ENCODE assay signal across 22 cellular contexts in the genomic region with DNA sequence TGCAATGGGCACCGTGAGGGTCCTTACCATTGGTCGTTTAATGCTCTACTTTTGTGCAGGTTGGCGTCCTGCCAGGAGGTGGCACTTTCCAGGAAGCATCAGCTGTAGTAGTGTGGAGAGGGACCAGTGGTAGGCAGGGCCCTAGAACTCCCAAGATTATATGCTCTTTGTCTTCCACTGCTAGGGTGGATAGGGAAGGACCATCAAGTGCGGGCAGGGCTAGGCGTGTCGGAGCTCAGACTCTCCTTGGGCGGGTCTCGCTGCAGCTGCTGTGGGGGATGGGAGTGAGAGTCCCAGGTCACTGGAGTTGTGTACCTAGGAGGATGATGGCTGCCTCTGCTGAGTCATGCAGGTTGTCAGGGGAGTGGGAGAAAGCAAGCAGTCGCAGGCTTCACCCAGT.
A peak's percentile ranks its signal among the peaks of the same experiment; 100 is the strongest.
DNase-seq lines count a peak whose midpoint lies in the region; ATAC-seq, FAIRE-seq and TF ChIP-seq lines count a peak whose summit lies in the region.
"Had no signal": no experiment of that assay in that cellular context is flagged by ENCODE, and none has a peak within 500 bp of the region (broad histone marks: within the 10 kb centered on the region; RNA-seq: fewer than 3 reads in every experiment).

No MANE protein-coding gene starts in this region.

- no peak for TF ChIP-seq EP300 in HepG2 (IDR thresholded peaks at IDR 0.05; ENCODE audit: low read depth in 2 of 2, low read length in 2 of 2)
- TF ChIP-seq EP300 in HepG2 (CRISPR knock-in tag; IDR thresholded peaks at IDR 0.05; ENCODE audit: borderline replicate concordance): no peak

- no peak overlapping the region for H2AFZ ChIP-seq in HepG2 (ENCODE audit: low read length)

- no peaks in the 10 kb centered on the region for H3K36me3 Mint-ChIP-seq in CD8-positive, alpha-beta T cell
- peaks cover 23% of the 10 kb centered on the region for H3K36me3 Mint-ChIP-seq in activated CD8-positive, alpha-beta T cell treated with anti-CD3 and anti-CD28 coated beads, Interleukin-2, amount 10 ng/mL, durations not matched to agents 7 days and 5 days (ENCODE audit: low read depth)

- H3K4me3 ChIP-seq in CD8-positive, alpha-beta T cell (ENCODE audit: low read depth, low read length): no peak overlapping the region
- no peak overlapping the region for H3K4me3 ChIP-seq in HepG2 (replicated peaks in 1 of 3; ENCODE audit: insufficient read depth in 1 of 3, low read depth in 2 of 3, low read length in 3 of 3)
- H3K4me3 ChIP-seq: K562, upper lobe of right lung had no signal

- intact Hi-C loops in CD8-positive, alpha-beta T cell (cut with DNase I, micrococcal nuclease): loop anchor here in 1 of 2 experiments (10.0 kb wide), 1 partner anchor 198 kb away; a partner anchor contains a TSS
- intact Hi-C loops in HepG2 (cut with micrococcal nuclease; ENCODE audit: unreplicated experiment): no loop called here

- no peaks in the 10 kb centered on the region for H4K20me1 ChIP-seq in HepG2 (ENCODE audit: insufficient read depth, low read length)

- H3K9me3 Mint-ChIP-seq in CD8-positive, alpha-beta T cell: peaks cover 4% of the 10 kb centered on the region
- peaks cover 7% of the 10 kb centered on the region for H3K9me3 Mint-ChIP-seq in activated CD8-positive, alpha-beta T cell treated with anti-CD3 and anti-CD28 coated beads, Interleukin-2, amount 10 ng/mL, durations not matched to agents 7 days and 5 days (ENCODE audit: insufficient read depth)

- no peak for FAIRE-seq in HepG2 (lab: Jason Lieb, UNC)
- FAIRE-seq: A204.1, bronchial epithelial cell, endometrium, K562 had no signal

- CTCF ChIA-PET in CD8-positive, alpha-beta T cell (lab: Charles Lee): interaction anchor here (1.2 kb wide), 1 partner anchor 360 kb away, joined by 3 read pairs; no protein-coding TSS in a partner anchor
- CTCF ChIA-PET in activated CD8-positive, alpha-beta T cell treated with anti-CD3 and anti-CD28 coated beads, Interleukin-2, amount 10 ng/mL, durations not matched to agents 7 days and 5 days (lab: Charles Lee): interaction anchor here (1.4 kb wide), 1 partner anchor 197 kb away, joined by 3 read pairs; no protein-coding TSS in a partner anchor
- CTCF ChIA-PET in HepG2 (lab: Yijun Ruan, JAX; ENCODE audit: low intra/inter-chr PET ratio, low total read pairs): no interaction called here

- H3K27ac Mint-ChIP-seq in CD8-positive, alpha-beta T cell: peak overlapping the region; percentile 45
- peak overlapping the region; percentile 22 for H3K27ac Mint-ChIP-seq in activated CD8-positive, alpha-beta T cell treated with anti-CD3 and anti-CD28 coated beads, Interleukin-2, amount 10 ng/mL, durations not matched to agents 7 days and 5 days
- H3K27ac Mint-ChIP-seq: B cell had no signal

- no peak overlapping the region for H3K9ac ChIP-seq in HepG2 (ENCODE audit: insufficient read depth, low read depth, low read length)

- in situ Hi-C loops in HepG2 (cut with HindIII; ENCODE audit: extremely low pct_ligation_motif_present, low pct_unique_long_range_greater_than_20kb): no loop called here

- ATAC-seq in CD8-positive, alpha-beta T cell: no peak
- no peak for ATAC-seq in activated CD8-positive, alpha-beta T cell treated with anti-CD3 and anti-CD28 coated beads, Interleukin-2, amount 10 ng/mL, durations not matched to agents 7 days and 5 days
- ATAC-seq in HepG2: peak; percentile 43; the same call in 1 of the 3 replicates
- no peak for ATAC-seq in GM19324 (IDR thresholded peaks at IDR 0.05; ENCODE audit: low FRiP score, unreplicated experiment)
- ATAC-seq: K562, left lobe of liver, upper lobe of right lung had no signal

- H3K4me2 ChIP-seq in HepG2 (ENCODE audit: low read depth, low read length): peak overlapping the region; percentile 47

- 0% methylated on average over 3 of the region's 9 CpGs for WGBS in HepG2 (ENCODE audit: low lambda C conversion rate)

- TF ChIP-seq CTCF in CD8-positive, alpha-beta T cell (IDR thresholded peaks at IDR 0.05): no peak
- no peak; the same call in 1 of the 2 replicates for TF ChIP-seq CTCF in HepG2 (CRISPR knock-in tag; IDR thresholded peaks at IDR 0.05)

- H3K27ac ChIP-seq in CD8-positive, alpha-beta T cell (ENCODE audit: low read depth, low read length): no peak overlapping the region
- no peak overlapping the region for H3K27ac ChIP-seq in HepG2 (ENCODE audit: extremely low read length, insufficient read depth, low read length)
- H3K27ac ChIP-seq: upper lobe of right lung had no signal

- TF ChIP-seq POLR2A in HepG2 (IDR thresholded peaks at IDR 0.05; ENCODE audit: insufficient read depth in 1 of 2, low read depth in 2 of 2, low read length in 2 of 2): no peak

- no peaks in the 10 kb centered on the region for H3K27me3 ChIP-seq in CD8-positive, alpha-beta T cell (ENCODE audit: insufficient read depth, low read length)
- no peaks in the 10 kb centered on the region for H3K27me3 ChIP-seq in HepG2 (ENCODE audit: control insufficient read depth in 1 of 2, insufficient read depth in 2 of 2, low read length in 2 of 2)
- H3K27me3 ChIP-seq: upper lobe of right lung had no signal

- peaks cover 45% of the 10 kb centered on the region for H3K4me1 ChIP-seq in CD8-positive, alpha-beta T cell (ENCODE audit: insufficient read depth, low read length)
- no peaks in the 10 kb centered on the region for H3K4me1 ChIP-seq in HepG2 (ENCODE audit: insufficient read depth, low read length)
- H3K4me1 ChIP-seq: upper lobe of right lung had no signal

- no TSS peak for BruUV-seq in HepG2 (replicated peaks; lab: Mats Ljungman, UMichigan)

- no peak for TF ChIP-seq RAD21 in HepG2 (CRISPR knock-in tag; IDR thresholded peaks at IDR 0.05)

- H3K9me3 ChIP-seq in CD8-positive, alpha-beta T cell (ENCODE audit: low read length): no peaks in the 10 kb centered on the region
- no peaks in the 10 kb centered on the region for H3K9me3 ChIP-seq in HepG2 (ENCODE audit: low read length)
- H3K9me3 ChIP-seq: upper lobe of right lung had no signal

- POLR2A ChIA-PET in CD8-positive, alpha-beta T cell (lab: Charles Lee): interaction anchor here (1.1 kb wide), 1 partner anchor 197 kb away, joined by 3 read pairs; no protein-coding TSS in a partner anchor
- POLR2A ChIA-PET in activated CD8-positive, alpha-beta T cell treated with anti-CD3 and anti-CD28 coated beads, Interleukin-2, amount 10 ng/mL, durations not matched to agents 7 days and 5 days (lab: Charles Lee): no interaction called here
- POLR2A ChIA-PET in HepG2 (lab: Yijun Ruan, JAX): no interaction called here

- no peaks in the 10 kb centered on the region for H3K36me3 ChIP-seq in CD8-positive, alpha-beta T cell (ENCODE audit: insufficient read depth, low read length)
- H3K36me3 ChIP-seq in HepG2 (replicated peaks in 1 of 2; ENCODE audit: control insufficient read depth in 1 of 2, insufficient read depth in 2 of 2, low read length in 2 of 2): no peaks in the 10 kb centered on the region
- H3K36me3 ChIP-seq: upper lobe of right lung had no signal

- H3K4me3 Mint-ChIP-seq in CD8-positive, alpha-beta T cell: no peak overlapping the region
- no peak overlapping the region for H3K4me3 Mint-ChIP-seq in activated CD8-positive, alpha-beta T cell treated with anti-CD3 and anti-CD28 coated beads, Interleukin-2, amount 10 ng/mL, durations not matched to agents 7 days and 5 days
- H3K4me3 Mint-ChIP-seq: B cell, neural crest cell had no signal

- DNase-seq in NCI-H748 (lab: John Stamatoyannopoulos, UW; ENCODE audit: unreplicated experiment) (peak; percentile 9), NCI-H748 treated with DMSO at 0.1 percent for 48 hours (lab: John Stamatoyannopoulos, UW) (no peak), HepG2 (ENCODE audit: low spot score) (no peak), NCI-H69 (lab: John Stamatoyannopoulos, UW) (no peak), activated gamma-delta T cell treated with Interleukin-2 at 50 U/mL for 16 hours (no peak)
- no peak for DNase-seq in CD8-positive, alpha-beta T cell
- no peak for DNase-seq in activated CD8-positive, alpha-beta T cell treated with anti-CD3 and anti-CD28 coated beads, Interleukin-2, amount 10 ng/mL, durations not matched to agents 7 days and 5 days
- DNase-seq: activated CD4-positive, CD25-positive, alpha-beta regulatory T cell treated with anti-CD3 and anti-CD28 coated beads, Interleukin-2, amount 50 U/mL, for 72 hours; EL; H7; MM.1S; NCI-H1436 treated with DMSO at 0.1 percent for 48 hours; NCI-H2171 treated with DMSO at 0.1 percent for 48 hours; upper lobe of right lung had no signal

- H3K27me3 Mint-ChIP-seq in CD8-positive, alpha-beta T cell (ENCODE audit: low read depth): no peaks in the 10 kb centered on the region
- no peaks in the 10 kb centered on the region for H3K27me3 Mint-ChIP-seq in activated CD8-positive, alpha-beta T cell treated with anti-CD3 and anti-CD28 coated beads, Interleukin-2, amount 10 ng/mL, durations not matched to agents 7 days and 5 days (ENCODE audit: low read depth)
- H3K27me3 Mint-ChIP-seq: B cell had no signal

- no peaks in the 10 kb centered on the region for H3K79me2 ChIP-seq in HepG2 (ENCODE audit: insufficient read depth, low read length)

- peaks cover 49% of the 10 kb centered on the region for H3K4me1 Mint-ChIP-seq in CD8-positive, alpha-beta T cell (ENCODE audit: low read depth)
- H3K4me1 Mint-ChIP-seq in activated CD8-positive, alpha-beta T cell treated with anti-CD3 and anti-CD28 coated beads, Interleukin-2, amount 10 ng/mL, durations not matched to agents 7 days and 5 days (ENCODE audit: low read depth): peaks cover 60% of the 10 kb centered on the region
- H3K4me1 Mint-ChIP-seq: B cell, neural crest cell had no signal

TF ChIP-seq in HepG2, 621 proteins besides CTCF, POLR2A, EP300 and RAD21 (continues in another document):
- TF ChIP-seq NR1H2 (CRISPR knock-in tag; IDR thresholded peaks at IDR 0.05; ENCODE audit: borderline replicate concordance, low read depth) (no peak), MED13 (CRISPR knock-in tag; IDR thresholded peaks at IDR 0.05) (no peak)
- TF ChIP-seq, protein P1, sequence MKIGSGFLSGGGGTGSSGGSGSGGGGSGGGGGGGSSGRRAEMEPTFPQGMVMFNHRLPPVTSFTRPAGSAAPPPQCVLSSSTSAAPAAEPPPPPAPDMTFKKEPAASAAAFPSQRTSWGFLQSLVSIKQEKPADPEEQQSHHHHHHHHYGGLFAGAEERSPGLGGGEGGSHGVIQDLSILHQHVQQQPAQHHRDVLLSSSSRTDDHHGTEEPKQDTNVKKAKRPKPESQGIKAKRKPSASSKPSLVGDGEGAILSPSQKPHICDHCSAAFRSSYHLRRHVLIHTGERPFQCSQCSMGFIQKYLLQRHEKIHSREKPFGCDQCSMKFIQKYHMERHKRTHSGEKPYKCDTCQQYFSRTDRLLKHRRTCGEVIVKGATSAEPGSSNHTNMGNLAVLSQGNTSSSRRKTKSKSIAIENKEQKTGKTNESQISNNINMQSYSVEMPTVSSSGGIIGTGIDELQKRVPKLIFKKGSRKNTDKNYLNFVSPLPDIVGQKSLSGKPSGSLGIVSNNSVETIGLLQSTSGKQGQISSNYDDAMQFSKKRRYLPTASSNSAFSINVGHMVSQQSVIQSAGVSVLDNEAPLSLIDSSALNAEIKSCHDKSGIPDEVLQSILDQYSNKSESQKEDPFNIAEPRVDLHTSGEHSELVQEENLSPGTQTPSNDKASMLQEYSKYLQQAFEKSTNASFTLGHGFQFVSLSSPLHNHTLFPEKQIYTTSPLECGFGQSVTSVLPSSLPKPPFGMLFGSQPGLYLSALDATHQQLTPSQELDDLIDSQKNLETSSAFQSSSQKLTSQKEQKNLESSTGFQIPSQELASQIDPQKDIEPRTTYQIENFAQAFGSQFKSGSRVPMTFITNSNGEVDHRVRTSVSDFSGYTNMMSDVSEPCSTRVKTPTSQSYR (CRISPR knock-in tag; IDR thresholded peaks at IDR 0.05; ENCODE audit: borderline replicate concordance): peak; percentile 45; the same call in 1 of the 2 replicates
